11 cellular contexts compared by ENCODE assay signal in the genomic region with DNA sequence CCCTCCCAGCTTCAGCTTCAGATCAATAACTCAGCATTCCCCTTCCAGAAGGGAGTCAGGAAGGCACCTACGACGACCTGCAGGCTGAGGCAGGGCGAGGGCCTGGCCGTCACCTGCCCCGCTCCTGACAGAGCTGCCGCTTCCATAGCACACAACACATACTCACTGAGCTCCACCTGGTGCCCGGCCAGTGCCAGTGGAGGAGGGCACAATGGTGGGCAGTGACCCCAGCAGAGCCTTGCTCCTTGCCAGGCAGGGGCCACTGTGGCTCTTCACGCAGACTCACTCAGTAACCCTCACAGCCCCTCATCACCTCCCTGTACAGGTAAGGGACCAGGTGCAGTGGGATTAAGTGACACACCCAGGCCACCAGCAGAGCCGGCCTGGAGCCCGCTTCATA. TPM values are rescaled to one million over a fixed set of nuclear protein-coding genes. Genes with fewer than 3 reads are reported as not detected.
DNase-seq lines count a peak whose midpoint lies in the region; TF ChIP-seq lines count a peak whose summit lies in the region.
"Had no signal": no experiment of that assay in that cellular context is flagged by ENCODE, and none has a peak within 500 bp of the region (broad histone marks: within the 10 kb centered on the region; RNA-seq: fewer than 3 reads in every experiment).

No MANE protein-coding gene starts in this region.

- no peak for TF ChIP-seq EP300 in neural cell (conservative IDR thresholded peaks at IDR 0.05; ENCODE audit: poor library complexity, severe bottlenecking)

- H3K79me2 ChIP-seq in neural cell (replicated peaks; ENCODE audit: insufficient read depth, low read length): no peaks in the 10 kb centered on the region

- peak overlapping the region in 3 of 5 donors; percentile 1 to 83 (median 59) for H3K27ac ChIP-seq in adrenal gland
- H3K27ac ChIP-seq in neural cell (ENCODE audit: low read length): no peak overlapping the region

- H3K9me3 ChIP-seq in adrenal gland (replicated peaks in 1 of 3) (no peaks in the 10 kb centered on the region), neural cell (ENCODE audit: low read length) (no peaks in the 10 kb centered on the region)

- no peaks in the 10 kb centered on the region for H3F3A ChIP-seq in neural cell (ENCODE audit: insufficient read depth, low read length, poor library complexity, severe bottlenecking)

- H4K20me1 ChIP-seq in neural cell (ENCODE audit: insufficient read depth): no peaks in the 10 kb centered on the region

- intact Hi-C loops in adrenal gland (cut with DNase I): no loop called here

- DNase-seq in DMS53 (lab: John Stamatoyannopoulos, UW): peak; percentile 38
- DNase-seq in DMS53 treated with DMSO at 0.1 percent for 48 hours (lab: John Stamatoyannopoulos, UW; ENCODE audit: unreplicated experiment): no peak
- peak; percentile 57 for DNase-seq in NCI-H1092 (lab: John Stamatoyannopoulos, UW)
- DNase-seq in adrenal gland: no peak
- DNase-seq in stimulated activated naive CD4-positive, alpha-beta T cell treated with Interleukin-2 at 50 U/mL for 16 hours (lab: John Stamatoyannopoulos, UW): no peak
- DNase-seq in KBM-7: no peak
- no peak for DNase-seq in NCI-H82 treated with DMSO at 0.1 percent for 48 hours (lab: John Stamatoyannopoulos, UW; ENCODE audit: unreplicated experiment)
- DNase-seq: activated CD8-positive, alpha-beta memory T cell treated with anti-CD3 and anti-CD28 coated beads, Interleukin-2, amount 50 U/mL, for 48 hours; central memory CD4-positive, alpha-beta T cell; stimulated activated CD4-positive, alpha-beta T cell treated with anti-CD3 and anti-CD28 coated beads, Interleukin-4, amount 100 ng/mL, for 4 hours had no signal

- TF ChIP-seq POLR2A in adrenal gland (IDR thresholded peaks at IDR 0.05): no peak

- TF ChIP-seq RAD21 in neural cell (conservative IDR thresholded peaks at IDR 0.05): no peak

- no peak overlapping the region for H2AFZ ChIP-seq in neural cell (ENCODE audit: low read depth, low read length)

- H3K27me3 ChIP-seq in adrenal gland (no peaks in the 10 kb centered on the region), neural cell (ENCODE audit: insufficient read depth, low read depth, low read length) (no peaks in the 10 kb centered on the region)

- H3K4me3 ChIP-seq in adrenal gland (no peak overlapping the region), neural cell (ENCODE audit: low read length) (no peak overlapping the region)

- in situ Hi-C loops in KBM-7 (cut with MboI; ENCODE audit: low pct_unique_long_range_greater_than_20kb, low sequenced_read_pairs): no loop called here

- H3K36me3 ChIP-seq in adrenal gland (replicated peaks in 1 of 2) (no peaks in the 10 kb centered on the region), neural cell (ENCODE audit: insufficient read depth, low read length) (no peaks in the 10 kb centered on the region)

- 91 to 98% (median 95%) methylated on average over 3 to 10 of the region's 10 CpGs for WGBS in adrenal gland, 4 donors

- H3K4me2 ChIP-seq in neural cell (ENCODE audit: low read length): no peak overlapping the region

- H3K9ac ChIP-seq in neural cell (ENCODE audit: low read length): no peak overlapping the region

- TF ChIP-seq CTCF in adrenal gland (IDR thresholded peaks at IDR 0.05): no peak
- peak; percentile 12 for TF ChIP-seq CTCF in neural cell (IDR thresholded peaks at IDR 0.05; ENCODE audit: poor library complexity, severe bottlenecking)

- H3K4me1 ChIP-seq in adrenal gland (replicated peaks in 1 of 2): peaks cover 16 to 46% of the 10 kb centered on the region in 2 donors

- no peaks in the 10 kb centered on the region for H3K9me2 ChIP-seq in neural cell (ENCODE audit: insufficient read depth, low read length)

TF ChIP-seq in neural cell, 6 proteins besides CTCF, POLR2A, EP300 and RAD21:
- TF ChIP-seq MXI1 (conservative IDR thresholded peaks at IDR 0.05; ENCODE audit: poor library complexity, severe bottlenecking) (no peak), EZH2 (IDR thresholded peaks at IDR 0.05; ENCODE audit: borderline replicate concordance, insufficient read depth, low read length, poor library complexity, severe bottlenecking) (no peak), POLR2AphosphoS5 (IDR thresholded peaks at IDR 0.05) (no peak), SMC3 (conservative IDR thresholded peaks at IDR 0.05; ENCODE audit: poor library complexity) (no peak), TAF1 (IDR thresholded peaks at IDR 0.05; ENCODE audit: low read depth) (no peak)
- TF ChIP-seq, protein P1, sequence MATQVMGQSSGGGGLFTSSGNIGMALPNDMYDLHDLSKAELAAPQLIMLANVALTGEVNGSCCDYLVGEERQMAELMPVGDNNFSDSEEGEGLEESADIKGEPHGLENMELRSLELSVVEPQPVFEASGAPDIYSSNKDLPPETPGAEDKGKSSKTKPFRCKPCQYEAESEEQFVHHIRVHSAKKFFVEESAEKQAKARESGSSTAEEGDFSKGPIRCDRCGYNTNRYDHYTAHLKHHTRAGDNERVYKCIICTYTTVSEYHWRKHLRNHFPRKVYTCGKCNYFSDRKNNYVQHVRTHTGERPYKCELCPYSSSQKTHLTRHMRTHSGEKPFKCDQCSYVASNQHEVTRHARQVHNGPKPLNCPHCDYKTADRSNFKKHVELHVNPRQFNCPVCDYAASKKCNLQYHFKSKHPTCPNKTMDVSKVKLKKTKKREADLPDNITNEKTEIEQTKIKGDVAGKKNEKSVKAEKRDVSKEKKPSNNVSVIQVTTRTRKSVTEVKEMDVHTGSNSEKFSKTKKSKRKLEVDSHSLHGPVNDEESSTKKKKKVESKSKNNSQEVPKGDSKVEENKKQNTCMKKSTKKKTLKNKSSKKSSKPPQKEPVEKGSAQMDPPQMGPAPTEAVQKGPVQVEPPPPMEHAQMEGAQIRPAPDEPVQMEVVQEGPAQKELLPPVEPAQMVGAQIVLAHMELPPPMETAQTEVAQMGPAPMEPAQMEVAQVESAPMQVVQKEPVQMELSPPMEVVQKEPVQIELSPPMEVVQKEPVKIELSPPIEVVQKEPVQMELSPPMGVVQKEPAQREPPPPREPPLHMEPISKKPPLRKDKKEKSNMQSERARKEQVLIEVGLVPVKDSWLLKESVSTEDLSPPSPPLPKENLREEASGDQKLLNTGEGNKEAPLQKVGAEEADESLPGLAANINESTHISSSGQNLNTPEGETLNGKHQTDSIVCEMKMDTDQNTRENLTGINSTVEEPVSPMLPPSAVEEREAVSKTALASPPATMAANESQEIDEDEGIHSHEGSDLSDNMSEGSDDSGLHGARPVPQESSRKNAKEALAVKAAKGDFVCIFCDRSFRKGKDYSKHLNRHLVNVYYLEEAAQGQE (IDR thresholded peaks at IDR 0.05; ENCODE audit: borderline replicate concordance): no peak

RNA-seq across cellular contexts. Expression of a gene that starts 24.6 kb away (rescaled TPM):
- total RNA-seq in adrenal gland: 10 to 100 TPM in 7 of 8 donors, 1 to 10 TPM in 1; 9.4 to 25.6 (median 17.0) TPM
- polyA plus RNA-seq in adrenal gland (10 to 100 TPM in 2 of 3 donors, under 1 TPM in 1; 0.24 to 74.3 (median 17.1) TPM), neural cell (85.0 and 104 TPM in 2 replicates)
- 95.7 and 111 TPM in 2 replicates for polyA minus RNA-seq in neural cell

RNA-seq across cellular contexts. Expression of a gene that starts 38.2 kb away (rescaled TPM):
- total RNA-seq in adrenal gland: 10 to 100 TPM; 12.5 to 24.8 (median 19.4) TPM
- polyA plus RNA-seq in adrenal gland (10 to 100 TPM in 2 of 3 donors, 1 to 10 TPM in 1; 5.2 to 19.5 (median 16.5) TPM), neural cell (50.5 and 58.2 TPM in 2 replicates)
- polyA minus RNA-seq in neural cell: 22.9 and 23.1 TPM in 2 replicates

Comparison
In these comparisons a context has a peak if more than half of its experiments do, and no peak if none do; other contexts are left out.
1. DNase-seq: peak in DMS53 (single experiment) and NCI-H1092 (single experiment); none in DMS53 treated with DMSO at 0.1 percent for 48 hours (single experiment), adrenal gland (0 of 7), stimulated activated naive CD4-positive, alpha-beta T cell treated with Interleukin-2 at 50 U/mL for 16 hours (single experiment), KBM-7 (single experiment) and NCI-H82 treated with DMSO at 0.1 percent for 48 hours (single experiment).